In the genomic region with DNA sequence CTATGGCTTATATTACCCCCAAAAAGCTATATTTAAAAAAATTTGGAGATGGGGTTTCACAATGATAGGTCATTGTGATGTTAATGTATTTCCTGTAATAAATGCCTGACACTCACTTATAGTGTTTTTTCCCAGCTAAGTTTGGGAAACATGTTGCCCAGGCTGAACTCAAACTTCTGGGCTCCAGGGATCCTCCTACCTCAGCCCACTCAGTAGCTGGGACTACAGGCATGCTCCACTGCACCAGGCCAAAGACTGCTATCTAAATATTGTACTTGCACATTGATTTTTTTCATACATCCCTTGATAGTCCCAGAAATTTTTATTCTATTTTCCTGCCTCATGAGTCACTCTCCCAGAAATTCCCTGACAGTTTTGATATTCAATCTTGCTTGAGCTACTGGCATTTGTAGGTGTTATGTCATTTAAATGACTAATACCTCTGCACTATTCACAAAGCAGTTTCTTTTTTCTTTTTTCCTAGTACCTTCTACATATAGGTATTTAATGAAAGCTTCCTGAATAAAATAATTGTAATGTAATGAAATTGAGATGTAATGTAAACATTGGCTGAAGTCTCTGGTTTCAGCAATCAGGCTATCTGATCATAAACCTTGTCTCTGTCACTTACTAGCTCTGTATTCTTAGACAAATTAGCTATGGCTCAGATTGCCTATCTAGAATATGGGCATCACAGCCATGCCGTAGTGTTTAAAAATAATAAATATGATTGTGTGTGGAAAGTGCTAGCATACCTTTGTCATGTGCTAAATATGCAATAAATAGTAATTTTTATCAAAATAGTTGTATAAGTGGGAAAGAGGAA, we compare ENCODE assay signal across 2 cellular contexts.
TF ChIP-seq lines count a peak whose summit lies in the region.

No MANE protein-coding gene starts in this region.

TF ChIP-seq in IMR-90, 13 proteins besides CTCF, POLR2A, EP300 and RAD21 (continued from another document):
- TF ChIP-seq FOS (IDR thresholded peaks at IDR 0.05; ENCODE audit: low read depth, low read length) (no peak), CEBPB (IDR thresholded peaks at IDR 0.05; ENCODE audit: low read depth, low read length) (no peak), CHD1 (IDR thresholded peaks at IDR 0.05; ENCODE audit: low read depth, low read length) (no peak), MAFK (IDR thresholded peaks at IDR 0.05; ENCODE audit: low read depth, low read length) (no peak), BHLHE40 (IDR thresholded peaks at IDR 0.05; ENCODE audit: low read depth, low read length) (no peak), MAZ (IDR thresholded peaks at IDR 0.05; ENCODE audit: borderline replicate concordance, low read depth, low read length) (no peak), USF2 (IDR thresholded peaks at IDR 0.05; ENCODE audit: low read depth, low read length) (no peak), SMC3 (IDR thresholded peaks at IDR 0.05; ENCODE audit: low read depth, low read length) (no peak), MXI1 (IDR thresholded peaks at IDR 0.05; ENCODE audit: borderline replicate concordance, low read depth, low read length) (no peak), RFX5 (IDR thresholded peaks at IDR 0.05; ENCODE audit: low read depth, low read length) (no peak), NFE2L2 (IDR thresholded peaks at IDR 0.05; ENCODE audit: low read depth, low read length) (no peak)
- TF ChIP-seq, protein P1, sequence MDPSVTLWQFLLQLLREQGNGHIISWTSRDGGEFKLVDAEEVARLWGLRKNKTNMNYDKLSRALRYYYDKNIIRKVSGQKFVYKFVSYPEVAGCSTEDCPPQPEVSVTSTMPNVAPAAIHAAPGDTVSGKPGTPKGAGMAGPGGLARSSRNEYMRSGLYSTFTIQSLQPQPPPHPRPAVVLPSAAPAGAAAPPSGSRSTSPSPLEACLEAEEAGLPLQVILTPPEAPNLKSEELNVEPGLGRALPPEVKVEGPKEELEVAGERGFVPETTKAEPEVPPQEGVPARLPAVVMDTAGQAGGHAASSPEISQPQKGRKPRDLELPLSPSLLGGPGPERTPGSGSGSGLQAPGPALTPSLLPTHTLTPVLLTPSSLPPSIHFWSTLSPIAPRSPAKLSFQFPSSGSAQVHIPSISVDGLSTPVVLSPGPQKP (IDR thresholded peaks at IDR 0.05; ENCODE audit: borderline replicate concordance, low read depth, low read length): no peak

TF ChIP-seq in WTC11, 78 proteins besides CTCF, POLR2A, EP300 and RAD21 (continued from another document):
- no peak for TF ChIP-seq ZBTB43 (CRISPR knock-in tag; IDR thresholded peaks at IDR 0.05)
- no peak for TF ChIP-seq TEAD4 (CRISPR knock-in tag; IDR thresholded peaks at IDR 0.05)
- no peak for TF ChIP-seq SMAD3 (CRISPR knock-in tag; IDR thresholded peaks at IDR 0.05; ENCODE audit: borderline replicate concordance)
- TF ChIP-seq RORB (CRISPR knock-in tag; IDR thresholded peaks at IDR 0.05): no peak
- no peak for TF ChIP-seq NR3C1 (CRISPR knock-in tag; conservative IDR thresholded peaks at IDR 0.05; ENCODE audit: low read depth)
